ENCODE assay signal across 27 cellular contexts in genomic region chr1:112633628-112634027, GRCh38. TPM values are rescaled to one million over a fixed set of nuclear protein-coding genes. Genes with fewer than 3 reads are reported as not detected.
DNase-seq lines count a peak whose midpoint lies in the region; ATAC-seq and TF ChIP-seq lines count a peak whose summit lies in the region.
"Had no signal": no experiment of that assay in that cellular context is flagged by ENCODE, and none has a peak within 500 bp of the region (broad histone marks: within the 10 kb centered on the region; RNA-seq: fewer than 3 reads in every experiment).

No MANE protein-coding gene starts in this region.

- H3K27me3 Mint-ChIP-seq in activated naive CD4-positive, alpha-beta T cell treated with anti-CD3 and anti-CD28 coated beads, Interleukin-2, amount 50 U/mL, for 24 hours = no peaks in the 10 kb centered on the region
- H3K27me3 Mint-ChIP-seq in T-helper 17 cell = no peaks in the 10 kb centered on the region
- H3K27me3 Mint-ChIP-seq in chondrocyte (ENCODE audit: low read depth) = no peaks in the 10 kb centered on the region
- H3K27me3 Mint-ChIP-seq in osteocyte (ENCODE audit: unreplicated experiment) = no peaks in the 10 kb centered on the region
- H3K27me3 Mint-ChIP-seq: activated CD4-positive, alpha-beta T cell treated with anti-CD3 and anti-CD28 coated beads, Interleukin-2, amount 10 ng/mL, durations not matched to agents 7 days and 5 days; activated naive CD8-positive, alpha-beta T cell treated with anti-CD3 and anti-CD28 coated beads, Interleukin-2, amount 10 ng/mL, durations not matched to agents 7 days and 5 days; effector memory CD8-positive, alpha-beta T cell had no signal

- H3K36me3 Mint-ChIP-seq in activated naive CD4-positive, alpha-beta T cell treated with anti-CD3 and anti-CD28 coated beads, Interleukin-2, amount 50 U/mL, for 24 hours = peaks cover 35% of the 10 kb centered on the region
- H3K36me3 Mint-ChIP-seq in activated naive CD4-positive, alpha-beta T cell treated with anti-CD3 and anti-CD28 coated beads, Interleukin-2, amount 50 U/mL, for 72 hours = peaks cover 5 to 46% of the 10 kb centered on the region in 2 donors
- H3K36me3 Mint-ChIP-seq in T-helper 17 cell (ENCODE audit: low read depth) (peaks cover 3% of the 10 kb centered on the region), chondrocyte (ENCODE audit: low read depth) (peaks cover 1% of the 10 kb centered on the region), osteocyte (ENCODE audit: unreplicated experiment) (peaks cover 4% of the 10 kb centered on the region)

- peak overlapping the region; percentile 49 for H3K4me3 Mint-ChIP-seq in activated naive CD4-positive, alpha-beta T cell treated with anti-CD3 and anti-CD28 coated beads, Interleukin-2, amount 50 U/mL, for 24 hours
- H3K4me3 Mint-ChIP-seq in T-helper 17 cell (peak overlapping the region; percentile 52), chondrocyte (ENCODE audit: unreplicated experiment) (no peak overlapping the region), osteocyte (ENCODE audit: unreplicated experiment) (peak overlapping the region; percentile 37)
- H3K4me3 Mint-ChIP-seq: activated CD4-positive, alpha-beta T cell treated with anti-CD3 and anti-CD28 coated beads, Interleukin-2, amount 10 ng/mL, durations not matched to agents 7 days and 5 days; activated naive CD8-positive, alpha-beta T cell treated with anti-CD3 and anti-CD28 coated beads, Interleukin-2, amount 10 ng/mL, durations not matched to agents 7 days and 5 days; WTC11 had no signal

- no peak for ATAC-seq in activated naive CD4-positive, alpha-beta T cell treated with anti-CD3 and anti-CD28 coated beads, Interleukin-2, amount 50 U/mL, for 72 hours
- ATAC-seq in T-helper 17 cell = no peak
- no peak for ATAC-seq in HG02938 (IDR thresholded peaks at IDR 0.05; ENCODE audit: unreplicated experiment)
- no peak for ATAC-seq in HG03460 (IDR thresholded peaks at IDR 0.05; ENCODE audit: unreplicated experiment)
- no peak for ATAC-seq in HG02610 (IDR thresholded peaks at IDR 0.05; ENCODE audit: unreplicated experiment)
- ATAC-seq: A549; effector memory CD8-positive, alpha-beta T cell; HCT116; left lobe of liver; right lobe of liver; WTC11 had no signal

- no peak for DNase-seq in activated naive CD4-positive, alpha-beta T cell treated with anti-CD3 and anti-CD28 coated beads, Interleukin-2, amount 50 U/mL, for 72 hours (ENCODE audit: low spot score in 2 of 2)
- DNase-seq in T-helper 17 cell = no peak
- DNase-seq in chondrocyte (ENCODE audit: low spot score) = no peak
- DNase-seq in osteocyte (ENCODE audit: extremely low spot score, unreplicated experiment) = no peak
- DNase-seq: activated CD4-positive, alpha-beta T cell treated with anti-CD3 and anti-CD28 coated beads, Interleukin-2, amount 10 ng/mL, durations not matched to agents 7 days and 5 days; activated naive CD8-positive, alpha-beta T cell treated with anti-CD3 and anti-CD28 coated beads, Interleukin-2, amount 10 ng/mL, durations not matched to agents 7 days and 5 days; AML-193; DND-41; effector memory CD8-positive, alpha-beta T cell; NCI-H2107; NCI-H345; right lobe of liver; spleen; stimulated activated CD4-positive, alpha-beta T cell treated with anti-CD3 and anti-CD28 coated beads, Interleukin-2, amount 100 ng/mL, for 24 hours; stimulated activated CD8-positive, alpha-beta memory T cell treated with anti-CD3 and anti-CD28 coated beads, Interleukin-4, amount 100 ng/mL, for 48 hours; T-helper 9 cell; tibial artery had no signal

- peaks cover 85% of the 10 kb centered on the region for H3K4me1 Mint-ChIP-seq in activated naive CD4-positive, alpha-beta T cell treated with anti-CD3 and anti-CD28 coated beads, Interleukin-2, amount 50 U/mL, for 24 hours
- peaks cover 55% of the 10 kb centered on the region for H3K4me1 Mint-ChIP-seq in T-helper 17 cell
- peaks cover 69% of the 10 kb centered on the region for H3K4me1 Mint-ChIP-seq in chondrocyte (ENCODE audit: low read depth)
- peaks cover 66% of the 10 kb centered on the region for H3K4me1 Mint-ChIP-seq in osteocyte (ENCODE audit: unreplicated experiment)

- H3K27ac Mint-ChIP-seq in activated naive CD4-positive, alpha-beta T cell treated with anti-CD3 and anti-CD28 coated beads, Interleukin-2, amount 50 U/mL, for 24 hours = peak overlapping the region; percentile 62
- H3K27ac Mint-ChIP-seq in activated naive CD4-positive, alpha-beta T cell treated with anti-CD3 and anti-CD28 coated beads, Interleukin-2, amount 50 U/mL, for 72 hours = peak overlapping the region in 1 of 2 donors; percentile 51
- no peak overlapping the region for H3K27ac Mint-ChIP-seq in T-helper 17 cell
- peak overlapping the region; percentile 83 for H3K27ac Mint-ChIP-seq in chondrocyte (ENCODE audit: unreplicated experiment)
- H3K27ac Mint-ChIP-seq in osteocyte (ENCODE audit: unreplicated experiment) = peak overlapping the region; percentile 63
- H3K27ac Mint-ChIP-seq: activated CD4-positive, alpha-beta T cell treated with anti-CD3 and anti-CD28 coated beads, Interleukin-2, amount 10 ng/mL, durations not matched to agents 7 days and 5 days; activated naive CD8-positive, alpha-beta T cell treated with anti-CD3 and anti-CD28 coated beads, Interleukin-2, amount 10 ng/mL, durations not matched to agents 7 days and 5 days; WTC11 had no signal

- no peak for TF ChIP-seq CTCF in chondrocyte (IDR thresholded peaks at IDR 0.05)
- TF ChIP-seq CTCF in osteocyte (IDR thresholded peaks at IDR 0.05) = no peak

- H3K9me3 Mint-ChIP-seq in activated naive CD4-positive, alpha-beta T cell treated with anti-CD3 and anti-CD28 coated beads, Interleukin-2, amount 50 U/mL, for 24 hours = no peaks in the 10 kb centered on the region
- H3K9me3 Mint-ChIP-seq in activated naive CD4-positive, alpha-beta T cell treated with anti-CD3 and anti-CD28 coated beads, Interleukin-2, amount 50 U/mL, for 72 hours = peaks cover 0 to 6% of the 10 kb centered on the region in 2 donors
- H3K9me3 Mint-ChIP-seq in chondrocyte (ENCODE audit: low read depth) (peaks cover 3% of the 10 kb centered on the region), osteocyte (ENCODE audit: unreplicated experiment) (no peaks in the 10 kb centered on the region)
- H3K9me3 Mint-ChIP-seq: activated CD4-positive, alpha-beta T cell treated with anti-CD3 and anti-CD28 coated beads, Interleukin-2, amount 10 ng/mL, durations not matched to agents 7 days and 5 days; activated naive CD8-positive, alpha-beta T cell treated with anti-CD3 and anti-CD28 coated beads, Interleukin-2, amount 10 ng/mL, durations not matched to agents 7 days and 5 days; effector memory CD8-positive, alpha-beta T cell had no signal

- H3K9me3 ChIP-seq in T-helper 17 cell (ENCODE audit: control insufficient read depth, low read length, poor library complexity, severe bottlenecking) = no peaks in the 10 kb centered on the region
- H3K9me3 ChIP-seq: A549, prostate gland, right lobe of liver, spleen, tibial artery, vagina had no signal

RNA-seq across cellular contexts. Expression of gene CAPZA1, which starts 14.0 kb away (rescaled TPM):
- 100 to 1,000 TPM; 250 to 276 TPM for total RNA-seq in activated naive CD4-positive, alpha-beta T cell treated with anti-CD3 and anti-CD28 coated beads, Interleukin-2, amount 50 U/mL, for 72 hours
- 100 to 1,000 TPM; 203 to 224 TPM for total RNA-seq in T-helper 17 cell
- 121 to 130 TPM (median 121 TPM) in 3 replicates for total RNA-seq in chondrocyte
- 129 and 130 TPM in 2 replicates for total RNA-seq in osteocyte

RNA-seq across cellular contexts. Expression of gene ST7L, which starts 14.7 kb away (rescaled TPM):
- 10 to 100 TPM; 10.5 to 11.4 TPM for total RNA-seq in activated naive CD4-positive, alpha-beta T cell treated with anti-CD3 and anti-CD28 coated beads, Interleukin-2, amount 50 U/mL, for 72 hours
- total RNA-seq in T-helper 17 cell (10 to 100 TPM; 18.0 to 21.2 TPM), chondrocyte (14.4 to 19.9 TPM (median 15.9 TPM) in 3 replicates), osteocyte (22.0 and 22.4 TPM in 2 replicates)

RNA-seq across cellular contexts. Expression of gene MOV10, which starts 40.8 kb away (rescaled TPM):
- total RNA-seq in activated naive CD4-positive, alpha-beta T cell treated with anti-CD3 and anti-CD28 coated beads, Interleukin-2, amount 50 U/mL, for 72 hours = 100 to 1,000 TPM in 1 of 2 donors, 10 to 100 TPM in 1; 81.5 to 122 TPM
- total RNA-seq in T-helper 17 cell (10 to 100 TPM; 72.5 to 72.7 TPM), chondrocyte (40.8 to 59.6 TPM (median 45.9 TPM) in 3 replicates), osteocyte (85.1 and 87.4 TPM in 2 replicates)
